1 cellular context compared by ENCODE assay signal in the genomic region with DNA sequence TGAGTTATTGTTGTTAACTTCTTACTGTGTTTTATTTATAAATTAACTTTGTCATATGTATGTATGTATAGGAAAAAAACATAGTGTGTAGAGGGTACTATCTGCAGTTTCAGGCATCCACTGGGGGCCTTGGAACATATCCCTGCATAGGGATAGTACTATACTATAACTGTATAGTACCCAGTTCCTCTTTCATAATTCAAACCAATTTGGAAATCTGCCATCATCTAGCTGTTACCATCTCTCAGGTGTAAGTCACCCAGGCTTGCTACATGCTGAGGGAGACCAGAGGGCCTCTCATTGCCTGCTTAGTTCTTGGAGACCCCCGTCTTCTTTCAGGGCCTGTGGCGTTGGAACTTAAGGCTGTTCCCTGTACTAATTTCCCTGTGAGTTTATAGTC.
TF ChIP-seq lines count a peak whose summit lies in the region.

No MANE protein-coding gene starts in this region.

TF ChIP-seq in GM12878, 131 proteins besides CTCF, POLR2A, EP300 and RAD21:
- TF ChIP-seq, protein P1, sequence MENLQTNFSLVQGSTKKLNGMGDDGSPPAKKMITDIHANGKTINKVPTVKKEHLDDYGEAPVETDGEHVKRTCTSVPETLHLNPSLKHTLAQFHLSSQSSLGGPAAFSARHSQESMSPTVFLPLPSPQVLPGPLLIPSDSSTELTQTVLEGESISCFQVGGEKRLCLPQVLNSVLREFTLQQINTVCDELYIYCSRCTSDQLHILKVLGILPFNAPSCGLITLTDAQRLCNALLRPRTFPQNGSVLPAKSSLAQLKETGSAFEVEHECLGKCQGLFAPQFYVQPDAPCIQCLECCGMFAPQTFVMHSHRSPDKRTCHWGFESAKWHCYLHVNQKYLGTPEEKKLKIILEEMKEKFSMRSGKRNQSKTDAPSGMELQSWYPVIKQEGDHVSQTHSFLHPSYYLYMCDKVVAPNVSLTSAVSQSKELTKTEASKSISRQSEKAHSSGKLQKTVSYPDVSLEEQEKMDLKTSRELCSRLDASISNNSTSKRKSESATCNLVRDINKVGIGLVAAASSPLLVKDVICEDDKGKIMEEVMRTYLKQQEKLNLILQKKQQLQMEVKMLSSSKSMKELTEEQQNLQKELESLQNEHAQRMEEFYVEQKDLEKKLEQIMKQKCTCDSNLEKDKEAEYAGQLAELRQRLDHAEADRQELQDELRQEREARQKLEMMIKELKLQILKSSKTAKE (IDR thresholded peaks at IDR 0.05; ENCODE audit: low read depth, poor library complexity, severe bottlenecking), result no peak
- peak; percentile 81 for TF ChIP-seq SPI1 (IDR thresholded peaks at IDR 0.05; ENCODE audit: borderline replicate concordance, insufficient read depth, low read depth, low read length)
